Comparison of ENCODE assay signal across 14 cellular contexts in the genomic region with DNA sequence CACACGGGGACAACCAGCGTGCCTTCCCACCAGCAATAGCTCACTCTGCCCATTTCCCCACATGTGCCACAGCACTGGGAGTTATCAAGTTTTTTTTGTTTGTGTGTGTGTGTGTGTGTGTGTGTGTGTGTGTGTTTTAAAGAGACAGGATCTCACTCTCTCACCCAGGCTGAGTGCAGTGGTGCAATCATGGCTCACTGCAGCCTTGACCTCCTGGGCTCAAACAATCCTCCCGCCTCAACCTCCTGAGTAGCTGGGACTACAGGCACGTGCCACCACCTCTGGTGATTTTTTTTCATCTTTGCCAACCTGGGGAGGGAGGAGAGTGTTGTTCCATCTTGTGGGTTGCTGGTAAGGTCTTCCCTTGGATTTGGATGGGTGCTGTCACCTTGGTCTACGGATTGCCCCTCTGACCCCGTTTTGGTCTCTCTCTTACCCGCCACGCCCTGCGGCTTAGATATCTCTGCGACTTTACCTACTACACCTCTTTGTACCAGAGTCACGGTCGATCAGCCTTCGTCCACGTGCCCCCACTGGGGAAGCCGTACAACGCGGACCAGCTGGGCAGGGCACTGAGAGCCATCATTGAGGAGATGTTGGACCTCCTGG. TPM values are rescaled to one million over a fixed set of nuclear protein-coding genes. Genes with fewer than 3 reads are reported as not detected.
DNase-seq lines count a peak whose midpoint lies in the region; ATAC-seq and TF ChIP-seq lines count a peak whose summit lies in the region.
"Had no signal": no experiment of that assay in that cellular context is flagged by ENCODE, and none has a peak within 500 bp of the region (broad histone marks: within the 10 kb centered on the region; RNA-seq: fewer than 3 reads in every experiment).

No MANE protein-coding gene starts in this region.

- H3K27ac ChIP-seq in BLaER1, result no peak overlapping the region
- H3K27ac ChIP-seq in CD4-positive, alpha-beta memory T cell (ENCODE audit: low read depth, low read length), result no peak overlapping the region
- H3K27ac ChIP-seq: cardiac muscle cell, psoas muscle, SJSA1 had no signal

- peaks cover 12% of the 10 kb centered on the region for H3K9me3 ChIP-seq in BLaER1
- H3K9me3 ChIP-seq in CD4-positive, alpha-beta memory T cell (ENCODE audit: control insufficient read depth in 1 of 2, low read length in 2 of 2), result no peaks in the 10 kb centered on the region
- H3K9me3 ChIP-seq: psoas muscle, SJSA1, tibial nerve had no signal

- peaks cover 50% of the 10 kb centered on the region for H3K36me3 ChIP-seq in BLaER1
- H3K36me3 ChIP-seq in CD4-positive, alpha-beta memory T cell (ENCODE audit: insufficient read depth, low read length), result peaks cover 20% of the 10 kb centered on the region

- no peak for DNase-seq in WTC11 (ENCODE audit: low spot score)
- DNase-seq in mesothelial cell of epicardium (ENCODE audit: low spot score in 2 of 2, unreplicated experiment in 2 of 2), result no peak
- DNase-seq in activated CD8-positive, alpha-beta memory T cell treated with anti-CD3 and anti-CD28 coated beads for 24 hours, result no peak
- DNase-seq in CD4-positive, alpha-beta memory T cell, result no peak
- DNase-seq in DMS79 treated with DMSO at 0.1 percent for 48 hours (lab: John Stamatoyannopoulos, UW), result no peak
- DNase-seq: activated CD4-positive, alpha-beta memory T cell treated with anti-CD3 and anti-CD28 coated beads, Interleukin-2, amount 10 ng/mL, durations not matched to agents 7 days and 5 days; DMS79; foreskin melanocyte; NCI-H1105; psoas muscle had no signal

- H3K4me3 Mint-ChIP-seq in WTC11, result no peak overlapping the region
- no peak overlapping the region for H3K4me3 Mint-ChIP-seq in mesothelial cell of epicardium
- H3K4me3 Mint-ChIP-seq in CD4-positive, alpha-beta memory T cell, result no peak overlapping the region
- H3K4me3 Mint-ChIP-seq: activated CD4-positive, alpha-beta memory T cell treated with anti-CD3 and anti-CD28 coated beads, Interleukin-2, amount 10 ng/mL, durations not matched to agents 7 days and 5 days had no signal

- POLR2A ChIA-PET in WTC11 (lab: Charles Lee), result no interaction called here
- POLR2A ChIA-PET in CD4-positive, alpha-beta memory T cell (lab: Charles Lee; ENCODE audit: partially characterized antibody), result no interaction called here

- peak overlapping the region; percentile 61 for H3K4me2 ChIP-seq in BLaER1

- H3K4me1 ChIP-seq in BLaER1, result peaks cover 26% of the 10 kb centered on the region
- no peaks in the 10 kb centered on the region for H3K4me1 ChIP-seq in CD4-positive, alpha-beta memory T cell (ENCODE audit: insufficient read depth, low read length)

- peaks cover 31% of the 10 kb centered on the region for H3K4me1 Mint-ChIP-seq in WTC11
- H3K4me1 Mint-ChIP-seq in mesothelial cell of epicardium, result peaks cover 41% of the 10 kb centered on the region
- no peaks in the 10 kb centered on the region for H3K4me1 Mint-ChIP-seq in CD4-positive, alpha-beta memory T cell

- ATAC-seq in WTC11, result no peak
- ATAC-seq: psoas muscle had no signal

- H3K27me3 ChIP-seq in BLaER1, result no peaks in the 10 kb centered on the region
- H3K27me3 ChIP-seq in CD4-positive, alpha-beta memory T cell (ENCODE audit: insufficient read depth, low read length), result no peaks in the 10 kb centered on the region
- H3K27me3 ChIP-seq: cardiac muscle cell, SJSA1, tibial nerve had no signal

- no peaks in the 10 kb centered on the region for H3K9me3 Mint-ChIP-seq in WTC11
- H3K9me3 Mint-ChIP-seq in mesothelial cell of epicardium, result peaks cover 3% of the 10 kb centered on the region
- peaks cover 0 to 6% (median 0%) of the 10 kb centered on the region in 8 donors for H3K9me3 Mint-ChIP-seq in CD4-positive, alpha-beta memory T cell
- H3K9me3 Mint-ChIP-seq: activated CD4-positive, alpha-beta memory T cell treated with anti-CD3 and anti-CD28 coated beads, Interleukin-2, amount 10 ng/mL, durations not matched to agents 7 days and 5 days had no signal

- intact Hi-C loops in CD4-positive, alpha-beta memory T cell (cut with micrococcal nuclease), result no loop called here

- TF ChIP-seq CTCF in WTC11 (IDR thresholded peaks at IDR 0.05) (no peak), mesothelial cell of epicardium (IDR thresholded peaks at IDR 0.05; ENCODE audit: unreplicated experiment) (no peak)

- no peaks in the 10 kb centered on the region for H3K27me3 Mint-ChIP-seq in WTC11 (ENCODE audit: low read depth)
- no peaks in the 10 kb centered on the region for H3K27me3 Mint-ChIP-seq in mesothelial cell of epicardium (ENCODE audit: low read depth)
- no peaks in the 10 kb centered on the region for H3K27me3 Mint-ChIP-seq in CD4-positive, alpha-beta memory T cell
- H3K27me3 Mint-ChIP-seq: activated CD4-positive, alpha-beta memory T cell treated with anti-CD3 and anti-CD28 coated beads, Interleukin-2, amount 10 ng/mL, durations not matched to agents 7 days and 5 days had no signal

- H3K36me3 Mint-ChIP-seq in WTC11, result peaks cover 38% of the 10 kb centered on the region
- H3K36me3 Mint-ChIP-seq in mesothelial cell of epicardium, result peaks cover 26% of the 10 kb centered on the region
- peaks cover 45 to 51% of the 10 kb centered on the region in 2 donors for H3K36me3 Mint-ChIP-seq in CD4-positive, alpha-beta memory T cell

- H3K4me3 ChIP-seq in BLaER1, result no peak overlapping the region
- no peak overlapping the region for H3K4me3 ChIP-seq in CD4-positive, alpha-beta memory T cell (ENCODE audit: low read length in 2 of 2)
- H3K4me3 ChIP-seq: cardiac muscle cell, psoas muscle, SJSA1, tibial nerve had no signal

- H4K20me1 ChIP-seq in BLaER1, result no peaks in the 10 kb centered on the region

- peak overlapping the region; percentile 97 for H3K27ac Mint-ChIP-seq in WTC11
- H3K27ac Mint-ChIP-seq in mesothelial cell of epicardium, result peak overlapping the region; percentile 97
- peak overlapping the region in 1 of 7 donors; percentile 13 for H3K27ac Mint-ChIP-seq in CD4-positive, alpha-beta memory T cell
- H3K27ac Mint-ChIP-seq: activated CD4-positive, alpha-beta memory T cell treated with anti-CD3 and anti-CD28 coated beads, Interleukin-2, amount 10 ng/mL, durations not matched to agents 7 days and 5 days had no signal

- no peak overlapping the region for H3K9ac ChIP-seq in BLaER1

- CTCF ChIA-PET in WTC11 (lab: Charles Lee), result interaction anchor here (0.5 to 12.4 kb wide), 5 partner anchors 14 to 82 kb away, joined by 3 to 91 read pairs (median 4); a partner anchor contains a TSS
- CTCF ChIA-PET in CD4-positive, alpha-beta memory T cell (lab: Charles Lee; ENCODE audit: partially characterized antibody), result interaction anchor here (2.1 kb wide), 1 partner anchor 84 kb away, joined by 5 read pairs; no protein-coding TSS in a partner anchor

TF ChIP-seq in WTC11, 78 proteins besides CTCF, POLR2A, EP300 and RAD21:
- TF ChIP-seq GTF2I (CRISPR knock-in tag; conservative IDR thresholded peaks at IDR 0.05) (0 out of 2 replicates have a peak, but pooled peaks have one; percentile 11), GABPB1 (CRISPR knock-in tag; IDR thresholded peaks at IDR 0.05) (peak; percentile 81)
- TF ChIP-seq, protein P1, sequence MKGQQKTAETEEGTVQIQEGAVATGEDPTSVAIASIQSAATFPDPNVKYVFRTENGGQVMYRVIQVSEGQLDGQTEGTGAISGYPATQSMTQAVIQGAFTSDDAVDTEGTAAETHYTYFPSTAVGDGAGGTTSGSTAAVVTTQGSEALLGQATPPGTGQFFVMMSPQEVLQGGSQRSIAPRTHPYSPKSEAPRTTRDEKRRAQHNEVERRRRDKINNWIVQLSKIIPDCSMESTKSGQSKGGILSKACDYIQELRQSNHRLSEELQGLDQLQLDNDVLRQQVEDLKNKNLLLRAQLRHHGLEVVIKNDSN (CRISPR knock-in tag; IDR thresholded peaks at IDR 0.05), result no peak

RNA-seq across cellular contexts. Expression of a gene that starts 22.6 kb away (rescaled TPM):
- total RNA-seq in WTC11 (2021) (39.2 to 68.1 TPM (median 40.8 TPM) in 3 replicates), mesothelial cell of epicardium (22.6 to 24.3 TPM (median 23.2 TPM) in 3 replicates)
- 10 to 100 TPM; 46.2 to 49.2 TPM for total RNA-seq in CD4-positive, alpha-beta memory T cell
- 1 to 10 TPM; 6.8 to 8.0 TPM for polyA plus RNA-seq in CD4-positive, alpha-beta memory T cell

RNA-seq across cellular contexts. Expression of a gene that starts 22.9 kb away (rescaled TPM):
- total RNA-seq in WTC11 (2021) (18.3 to 27.3 TPM (median 19.1 TPM) in 3 replicates), mesothelial cell of epicardium (3.2 to 4.7 TPM (median 3.9 TPM) in 3 replicates)
- 1 to 10 TPM; 1.2 TPM for total RNA-seq in CD4-positive, alpha-beta memory T cell
- polyA plus RNA-seq in CD4-positive, alpha-beta memory T cell, result not detected
- total RNA-seq: activated CD4-positive, alpha-beta memory T cell treated with anti-CD3 and anti-CD28 coated beads, Interleukin-2, amount 10 ng/mL, durations not matched to agents 7 days and 5 days had no signal

RNA-seq across cellular contexts. Expression of a gene that starts 34.4 kb away (rescaled TPM):
- total RNA-seq in WTC11 (2021) (0.07 to 0.31 TPM (median 0.18 TPM) in 3 replicates), mesothelial cell of epicardium (0.18 to 0.29 TPM in 2 of 3 replicates, not detected in the other)
- under 1 TPM; 0.73 to 0.91 TPM for total RNA-seq in CD4-positive, alpha-beta memory T cell
- under 1 TPM in 1 of 2 donors, not detected in 1; 0.07 TPM for polyA plus RNA-seq in CD4-positive, alpha-beta memory T cell
- total RNA-seq: activated CD4-positive, alpha-beta memory T cell treated with anti-CD3 and anti-CD28 coated beads, Interleukin-2, amount 10 ng/mL, durations not matched to agents 7 days and 5 days; cardiac muscle cell; SJSA1 had no signal
- polyA plus RNA-seq: cardiac muscle cell had no signal

RNA-seq across cellular contexts. Expression of a gene that starts 40.2 kb away (rescaled TPM):
- total RNA-seq in WTC11 (2021), result 373 to 434 TPM (median 409 TPM) in 3 replicates
- 112 to 119 TPM (median 114 TPM) in 3 replicates for total RNA-seq in mesothelial cell of epicardium
- 10 to 100 TPM; 64.2 to 65.0 TPM for total RNA-seq in CD4-positive, alpha-beta memory T cell
- polyA plus RNA-seq in CD4-positive, alpha-beta memory T cell, result 100 to 1,000 TPM; 121 to 164 TPM

RNA-seq across cellular contexts. Expression of a gene that starts 56.2 kb away (rescaled TPM):
- total RNA-seq in WTC11 (2021), result 44.5 to 51.2 TPM (median 47.4 TPM) in 3 replicates
- 120 to 123 TPM (median 121 TPM) in 3 replicates for total RNA-seq in mesothelial cell of epicardium
- 10 to 100 TPM; 71.3 to 73.4 TPM for total RNA-seq in CD4-positive, alpha-beta memory T cell
- 100 to 1,000 TPM in 1 of 2 donors, 10 to 100 TPM in 1; 81.5 to 108 TPM for polyA plus RNA-seq in CD4-positive, alpha-beta memory T cell
